Comparison of ENCODE assay signal across 12 cellular contexts in the genomic region with DNA sequence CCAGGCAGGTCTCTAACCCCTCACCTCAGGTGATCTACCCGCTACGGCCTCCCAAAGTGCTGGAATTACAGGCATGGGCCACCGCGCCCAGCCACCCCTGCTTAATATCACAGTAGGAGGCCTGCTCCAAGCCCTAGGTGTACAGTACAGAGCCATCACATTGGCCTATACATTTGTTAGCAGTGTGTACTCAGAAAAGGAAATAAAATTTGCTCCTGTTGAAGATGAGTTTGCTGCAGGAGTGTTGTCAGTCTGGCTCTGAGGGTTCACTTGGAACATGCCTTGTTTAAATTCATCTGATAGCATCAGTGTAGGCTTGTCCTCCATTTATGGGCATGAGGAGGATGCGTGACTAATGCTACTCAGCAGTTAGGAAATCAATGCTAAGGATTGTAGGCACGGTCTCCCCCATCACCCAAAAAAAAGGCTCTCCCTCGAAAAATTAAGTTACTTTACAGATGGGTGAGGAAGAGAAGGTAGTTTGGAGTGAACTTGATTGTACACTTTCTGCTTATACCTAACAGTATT. TPM values are rescaled to one million over a fixed set of nuclear protein-coding genes. Genes with fewer than 3 reads are reported as not detected.
DNase-seq lines count a peak whose midpoint lies in the region; ATAC-seq and TF ChIP-seq lines count a peak whose summit lies in the region.
"Had no signal": no experiment of that assay in that cellular context is flagged by ENCODE, and none has a peak within 500 bp of the region (broad histone marks: within the 10 kb centered on the region; RNA-seq: fewer than 3 reads in every experiment).

No MANE protein-coding gene starts in this region.

- H2BK5ac ChIP-seq in trophoblast cell (ENCODE audit: low read depth, low read length, poor library complexity): peak overlapping the region; percentile 61

- intact Hi-C loops in PC-3 (cut with micrococcal nuclease): no loop called here
- intact Hi-C loops in naive thymus-derived CD4-positive, alpha-beta T cell (cut with micrococcal nuclease): loop anchor here in 1 of 2 donors (10.0 kb wide), 2 partner anchors 183 to 317 kb away; no protein-coding TSS in a partner anchor

- H3K9me2 ChIP-seq in PC-3 (replicated peaks; ENCODE audit: low read length): no peaks in the 10 kb centered on the region

- no peaks in the 10 kb centered on the region for H3K9me3 Mint-ChIP-seq in naive thymus-derived CD4-positive, alpha-beta T cell
- H3K9me3 Mint-ChIP-seq: activated CD4-positive, alpha-beta T cell treated with anti-CD3 and anti-CD28 coated beads, Interleukin-2, amount 10 ng/mL, durations not matched to agents 24 days and 14 days had no signal

- H3K4me3 ChIP-seq in PC-3 (ENCODE audit: low read length) (peak overlapping the region; percentile 8; the same call in 1 of the 2 replicates), trophoblast cell (ENCODE audit: low read depth, low read length) (no peak overlapping the region)
- no peak overlapping the region for H3K4me3 ChIP-seq in naive thymus-derived CD4-positive, alpha-beta T cell (ENCODE audit: low read length)
- H3K4me3 ChIP-seq: spleen had no signal

- H4K20me1 ChIP-seq in PC-3 (ENCODE audit: low read length): no peaks in the 10 kb centered on the region

- no TSS peak for BruUV-seq in PC-3 (replicated peaks; lab: Mats Ljungman, UMichigan)

- DNase-seq in COLO829 (ENCODE audit: low spot score): peak; percentile 61
- DNase-seq in PC-3: peak; percentile 91
- peak; percentile 53 for DNase-seq in epithelial cell of prostate (ENCODE audit: low read depth, low spot score)
- peak; percentile 9 to 55 for DNase-seq in trophoblast cell
- no peak for DNase-seq in ureter (ENCODE audit: low spot score)
- no peak for DNase-seq in naive thymus-derived CD4-positive, alpha-beta T cell
- DNase-seq in NCI-H2171 (lab: John Stamatoyannopoulos, UW): no peak
- DNase-seq in NCI-H748 treated with DMSO at 0.1 percent for 48 hours (lab: John Stamatoyannopoulos, UW): no peak
- DNase-seq: activated CD4-positive, alpha-beta T cell treated with anti-CD3 and anti-CD28 coated beads, Interleukin-2, amount 10 ng/mL, durations not matched to agents 24 days and 14 days; DND-41; NCI-H526; spleen had no signal

- H3K4me1 Mint-ChIP-seq in naive thymus-derived CD4-positive, alpha-beta T cell: peaks cover 3 to 6% (median 5%) of the 10 kb centered on the region in 7 donors

- H3K79me1 ChIP-seq in trophoblast cell (ENCODE audit: low read length): peaks cover 17% of the 10 kb centered on the region

- TF ChIP-seq CTCF in PC-3 (conservative IDR thresholded peaks at IDR 0.05; ENCODE audit: low read depth, low read length): no peak

- H3K79me2 ChIP-seq in PC-3 (ENCODE audit: low read length): peaks cover 14% of the 10 kb centered on the region
- H3K79me2 ChIP-seq in trophoblast cell (ENCODE audit: control insufficient read depth, insufficient read depth, low read length, poor library complexity): peaks cover 9% of the 10 kb centered on the region

- peak overlapping the region; percentile 25; the same call in 1 of the 2 replicates for H2AFZ ChIP-seq in PC-3 (ENCODE audit: low read length)
- H2AFZ ChIP-seq in trophoblast cell (ENCODE audit: insufficient read depth, low read length, poor library complexity): no peak overlapping the region

- ATAC-seq in PC-3: peak; percentile 36
- ATAC-seq in naive thymus-derived CD4-positive, alpha-beta T cell: no peak

- H4K12ac ChIP-seq in trophoblast cell (ENCODE audit: low read depth, low read length): no peak overlapping the region

- H3K27ac ChIP-seq in PC-3 (ENCODE audit: low read length): peak overlapping the region; percentile 12
- peak overlapping the region; percentile 28 for H3K27ac ChIP-seq in epithelial cell of prostate
- peak overlapping the region; percentile 80 for H3K27ac ChIP-seq in trophoblast cell (ENCODE audit: low read depth, low read length)
- no peak overlapping the region for H3K27ac ChIP-seq in naive thymus-derived CD4-positive, alpha-beta T cell (ENCODE audit: low read depth, low read length)

- H3K36me3 Mint-ChIP-seq in naive thymus-derived CD4-positive, alpha-beta T cell: peaks cover 0 to 1% (median 0%) of the 10 kb centered on the region in 5 donors

- H3K4ac ChIP-seq in trophoblast cell (ENCODE audit: low read depth, low read length): no peak overlapping the region

- H3K36me3 ChIP-seq in PC-3 (ENCODE audit: low read depth, low read length) (no peaks in the 10 kb centered on the region), trophoblast cell (ENCODE audit: control insufficient read depth in 1 of 2, insufficient read depth in 2 of 2, low read length in 2 of 2) (no peaks in the 10 kb centered on the region)
- H3K36me3 ChIP-seq in naive thymus-derived CD4-positive, alpha-beta T cell (ENCODE audit: control insufficient read depth in 2 of 3, insufficient read depth in 3 of 3, low read length in 3 of 3): no peaks in the 10 kb centered on the region
- H3K36me3 ChIP-seq: spleen had no signal

- H3K4me3 Mint-ChIP-seq in naive thymus-derived CD4-positive, alpha-beta T cell: no peak overlapping the region
- H3K4me3 Mint-ChIP-seq: activated CD4-positive, alpha-beta T cell treated with anti-CD3 and anti-CD28 coated beads, Interleukin-2, amount 10 ng/mL, durations not matched to agents 24 days and 14 days had no signal

- H4K8ac ChIP-seq in trophoblast cell (ENCODE audit: low read depth, low read length): no peak overlapping the region

- H2BK120ac ChIP-seq in trophoblast cell (ENCODE audit: insufficient read depth, low read length, poor library complexity): peak overlapping the region; percentile 46

- POLR2A ChIA-PET in PC-3 (lab: Charles Lee; ENCODE audit: unreplicated experiment): interaction anchor here (0.7 kb wide), 1 partner anchor 115 kb away, joined by 3 read pairs; no protein-coding TSS in a partner anchor
- POLR2A ChIA-PET in naive thymus-derived CD4-positive, alpha-beta T cell (lab: Charles Lee): interaction anchor here (0.6 to 1.0 kb wide), 2 partner anchors 9 to 194 kb away, joined by 3 to 4 read pairs; no protein-coding TSS in a partner anchor

- peaks cover 11% of the 10 kb centered on the region for H3F3A ChIP-seq in PC-3 (ENCODE audit: low read length, unreplicated experiment)

- no peak overlapping the region for H2AK5ac ChIP-seq in trophoblast cell (ENCODE audit: low read length)

- H3K9me3 ChIP-seq in PC-3 (ENCODE audit: low read length) (no peaks in the 10 kb centered on the region), trophoblast cell (ENCODE audit: insufficient read depth, low read depth, low read length) (no peaks in the 10 kb centered on the region)
- no peaks in the 10 kb centered on the region for H3K9me3 ChIP-seq in naive thymus-derived CD4-positive, alpha-beta T cell (ENCODE audit: control insufficient read depth in 2 of 3, low read length in 3 of 3)
- H3K9me3 ChIP-seq: spleen had no signal

- H3K4me2 ChIP-seq in PC-3 (ENCODE audit: low read length): peak overlapping the region; percentile 69
- H3K4me2 ChIP-seq in trophoblast cell (ENCODE audit: low read length): no peak overlapping the region

- no peak overlapping the region for H3K23ac ChIP-seq in trophoblast cell (ENCODE audit: low read length)

- H3K27ac Mint-ChIP-seq in naive thymus-derived CD4-positive, alpha-beta T cell: peak overlapping the region in 1 of 9 donors; percentile 67
- H3K27ac Mint-ChIP-seq: activated CD4-positive, alpha-beta T cell treated with anti-CD3 and anti-CD28 coated beads, Interleukin-2, amount 10 ng/mL, durations not matched to agents 24 days and 14 days had no signal

- H3K27me3 ChIP-seq in PC-3 (ENCODE audit: low read length) (no peaks in the 10 kb centered on the region), trophoblast cell (ENCODE audit: insufficient read depth, low read length) (no peaks in the 10 kb centered on the region)
- no peaks in the 10 kb centered on the region for H3K27me3 ChIP-seq in naive thymus-derived CD4-positive, alpha-beta T cell (ENCODE audit: control insufficient read depth in 2 of 2, insufficient read depth in 2 of 2, low read length in 2 of 2)

- CTCF ChIA-PET in PC-3 (lab: Charles Lee): no interaction called here
- CTCF ChIA-PET in naive thymus-derived CD4-positive, alpha-beta T cell (lab: Charles Lee): no interaction called here

- WGBS in trophoblast cell (ENCODE audit: extremely low coverage, insufficient coverage, insufficient read length): no CpG with 5 or more reads among the region's 7 CpGs

- peaks cover 0 to 30% (median 3%) of the 10 kb centered on the region in 5 donors for H3K27me3 Mint-ChIP-seq in naive thymus-derived CD4-positive, alpha-beta T cell

- H3K14ac ChIP-seq in trophoblast cell (ENCODE audit: low read length): no peak overlapping the region

- peak overlapping the region; percentile 94 for H2BK12ac ChIP-seq in trophoblast cell (ENCODE audit: low read length)

- no peak overlapping the region for H3K18ac ChIP-seq in trophoblast cell (ENCODE audit: low read length)

- H3K4me1 ChIP-seq in PC-3 (ENCODE audit: insufficient read depth, low read length) (peaks cover 40% of the 10 kb centered on the region), trophoblast cell (ENCODE audit: control insufficient read depth in 1 of 2, insufficient read depth in 2 of 2, low read length in 2 of 2) (peaks cover 5 to 6% of the 10 kb centered on the region in 2 experiments)
- H3K4me1 ChIP-seq in naive thymus-derived CD4-positive, alpha-beta T cell (ENCODE audit: control insufficient read depth in 2 of 2, insufficient read depth in 2 of 2, low read length in 2 of 2): peaks cover 0 to 3% of the 10 kb centered on the region in 2 donors

- no peak overlapping the region for H3K9ac ChIP-seq in PC-3 (ENCODE audit: low read length)
- H3K9ac ChIP-seq in trophoblast cell (ENCODE audit: low read length): no peak overlapping the region

- peak overlapping the region; percentile 50 for H4K91ac ChIP-seq in trophoblast cell (ENCODE audit: low read depth, low read length)

RNA-seq across cellular contexts. Expression of a gene that starts 4.6 kb away (rescaled TPM):
- 96.6 and 101 TPM in 2 replicates for total RNA-seq in PC-3 (2014; rRNA removed)
- 106 and 111 TPM in 2 replicates for polyA plus RNA-seq in trophoblast cell (2013)
- total RNA-seq in ureter: 104 TPM
- under 1 TPM in 3 of 5 experiments, not detected in 2; 0.08 to 0.42 (median 0.16) TPM for total RNA-seq in naive thymus-derived CD4-positive, alpha-beta T cell
- polyA plus RNA-seq in naive thymus-derived CD4-positive, alpha-beta T cell: not detected

Comparison
In these comparisons a context has a peak if more than half of its experiments do, and no peak if none do; other contexts are left out.
1. DNase-seq: peak in COLO829 (single experiment), PC-3 (single experiment), epithelial cell of prostate (single experiment) and trophoblast cell (2 of 2); none in ureter (single experiment), naive thymus-derived CD4-positive, alpha-beta T cell (0 of 9), NCI-H2171 (single experiment) and NCI-H748 treated with DMSO at 0.1 percent for 48 hours (single experiment).
2. RNA of a gene that starts 4.6 kb away (total RNA-seq): 104 TPM in ureter (single experiment) and 96.6 to 101 TPM in PC-3; 0.08 to 0.42 TPM in naive thymus-derived CD4-positive, alpha-beta T cell; every median in the first group is over 10 times any median in the second.